In genomic region chr5:157107508-157107907, GRCh38 we compare ENCODE assay signal across 1 cellular context.
TF ChIP-seq lines count a peak whose summit lies in the region.

No MANE protein-coding gene starts in this region.

TF ChIP-seq in IMR-90, 13 proteins besides CTCF, POLR2A, EP300 and RAD21 (continued from another document):
- no peak for TF ChIP-seq BHLHE40 (IDR thresholded peaks at IDR 0.05; ENCODE audit: low read depth, low read length)
- TF ChIP-seq USF2 (IDR thresholded peaks at IDR 0.05; ENCODE audit: low read depth, low read length), result no peak
- TF ChIP-seq FOS (IDR thresholded peaks at IDR 0.05; ENCODE audit: low read depth, low read length), result no peak
- TF ChIP-seq RCOR1 (IDR thresholded peaks at IDR 0.05; ENCODE audit: insufficient replicate concordance, low read length), result no peak
- no peak for TF ChIP-seq MAZ (IDR thresholded peaks at IDR 0.05; ENCODE audit: borderline replicate concordance, low read depth, low read length)
- no peak for TF ChIP-seq MXI1 (IDR thresholded peaks at IDR 0.05; ENCODE audit: borderline replicate concordance, low read depth, low read length)
- no peak for TF ChIP-seq CEBPB (IDR thresholded peaks at IDR 0.05; ENCODE audit: low read depth, low read length)
- TF ChIP-seq RFX5 (IDR thresholded peaks at IDR 0.05; ENCODE audit: low read depth, low read length), result no peak
TF ChIP-seq in IMR-90: peak in this region for 0.
